ENCODE assay signal across 8 cellular contexts in genomic region chr14:77457522-77458248, GRCh38. TPM values are rescaled to one million over a fixed set of nuclear protein-coding genes. Genes with fewer than 3 reads are reported as not detected.
DNase-seq lines count a peak whose midpoint lies in the region; TF ChIP-seq lines count a peak whose summit lies in the region.

Gene AHSA1 (plus strand): TSS chr14:77458093. CDS start chr14:77458190, 97 bp downstream.
Gene VIPAS39 (minus strand): TSS chr14:77457601. CDS start chr14:77454102, 3,499 bp downstream.

- DNase-seq in GM04503 (ENCODE audit: low read depth) (peak; percentile 98), HFFc6 (peak; percentile 99), NB4 (ENCODE audit: low read depth) (peak; percentile 99), SK-N-MC (ENCODE audit: low read depth, low spot score) (peak; percentile 99), germinal center (ENCODE audit: low spot score) (peak; percentile 91), non-pigmented ciliary epithelial cell (ENCODE audit: low read depth) (peak; percentile 98), superior temporal gyrus (ENCODE audit: extremely low spot score) (peak; percentile 100)
- DNase-seq in activated naive CD4-positive, alpha-beta T cell treated with anti-CD3 and anti-CD28 coated beads, Interleukin-2, amount 10 ng/mL, durations not matched to agents 7 days and 5 days, result peak; percentile 97

- peak; percentile 75 for TF ChIP-seq POLR2A in NB4 (IDR thresholded peaks at IDR 0.05; ENCODE audit: extremely low read depth, insufficient read length)

- peak within 1 kb of the TSS; percentile 98 for H3K27ac ChIP-seq in SK-N-MC

- peaks cover 27% of the 10 kb centered on the region for H3K36me3 Mint-ChIP-seq in HFFc6 (ENCODE audit: low read depth)
- peaks cover 40% of the 10 kb centered on the region for H3K36me3 Mint-ChIP-seq in activated naive CD4-positive, alpha-beta T cell treated with anti-CD3 and anti-CD28 coated beads, Interleukin-2, amount 10 ng/mL, durations not matched to agents 7 days and 5 days

- H3K9me3 Mint-ChIP-seq in HFFc6, result no peaks in the 10 kb centered on the region
- no peaks in the 10 kb centered on the region for H3K9me3 Mint-ChIP-seq in activated naive CD4-positive, alpha-beta T cell treated with anti-CD3 and anti-CD28 coated beads, Interleukin-2, amount 10 ng/mL, durations not matched to agents 7 days and 5 days

- peak within 1 kb of the TSS; percentile 81 for H3K4me3 ChIP-seq in NB4 (ENCODE audit: low read depth, low read length)
- H3K4me3 ChIP-seq in SK-N-MC, result peak within 1 kb of the TSS; percentile 98

- H3K36me3 ChIP-seq in SK-N-MC (ENCODE audit: insufficient read depth, low read length), result peaks cover 31% of the 10 kb centered on the region

- CTCF ChIA-PET in activated naive CD4-positive, alpha-beta T cell treated with anti-CD3 and anti-CD28 coated beads, Interleukin-2, amount 10 ng/mL, durations not matched to agents 7 days and 5 days (lab: Charles Lee), result interaction anchor here (0.6 to 2.6 kb wide), 8 partner anchors 94 to 500 kb away, joined by 3 to 33 read pairs (median 4); partner anchors contain the start of gene ADCK1

- peak within 1 kb of the TSS; percentile 98 for H3K9ac ChIP-seq in SK-N-MC (ENCODE audit: insufficient read length)

- TF ChIP-seq CTCF in HFFc6 (IDR thresholded peaks at IDR 0.05) (no peak), NB4 (IDR thresholded peaks at IDR 0.05; ENCODE audit: low read depth, low read length) (no peak)

- H3K4me1 Mint-ChIP-seq in HFFc6 (ENCODE audit: low read depth), result peaks cover 35% of the 10 kb centered on the region
- H3K4me1 Mint-ChIP-seq in activated naive CD4-positive, alpha-beta T cell treated with anti-CD3 and anti-CD28 coated beads, Interleukin-2, amount 10 ng/mL, durations not matched to agents 7 days and 5 days, result peaks cover 31% of the 10 kb centered on the region

- peak within 1 kb of the TSS; percentile 98 for H3K4me3 Mint-ChIP-seq in HFFc6
- peak within 1 kb of the TSS; percentile 99 for H3K4me3 Mint-ChIP-seq in activated naive CD4-positive, alpha-beta T cell treated with anti-CD3 and anti-CD28 coated beads, Interleukin-2, amount 10 ng/mL, durations not matched to agents 7 days and 5 days

- peaks cover 2% of the 10 kb centered on the region for H3K27me3 Mint-ChIP-seq in HFFc6 (ENCODE audit: insufficient read depth)
- H3K27me3 Mint-ChIP-seq in activated naive CD4-positive, alpha-beta T cell treated with anti-CD3 and anti-CD28 coated beads, Interleukin-2, amount 10 ng/mL, durations not matched to agents 7 days and 5 days, result no peaks in the 10 kb centered on the region

- peak within 1 kb of the TSS; percentile 98 for H3K27ac Mint-ChIP-seq in HFFc6
- H3K27ac Mint-ChIP-seq in activated naive CD4-positive, alpha-beta T cell treated with anti-CD3 and anti-CD28 coated beads, Interleukin-2, amount 10 ng/mL, durations not matched to agents 7 days and 5 days, result peak within 1 kb of the TSS; percentile 98

- H3K9me3 ChIP-seq in SK-N-MC (ENCODE audit: low read depth, low read length), result no peaks in the 10 kb centered on the region

RNA-seq across cellular contexts. Expression of gene AHSA1, which starts in this region (rescaled TPM):
- 100 to 1,000 TPM; 155 to 219 (median 178) TPM for total RNA-seq in HFFc6 (2021; fragmentation: NEBNext Ultra II Directional; extraction: Animal tissue kit (Norgen Biotek cat#: 25700))

RNA-seq across cellular contexts. Expression of gene VIPAS39, which starts in this region (rescaled TPM):
- total RNA-seq in HFFc6 (2021; fragmentation: NEBNext Ultra II Directional; extraction: Animal tissue kit (Norgen Biotek cat#: 25700)), result 10 to 100 TPM; 14.2 to 17.4 (median 15.3) TPM

Comparison
In these comparisons a context has a peak if more than half of its experiments do, and no peak if none do; other contexts are left out.
1. Peak in every context shown above with its lines: DNase-seq, H3K4me3 ChIP-seq and H3K27ac ChIP-seq.